ENCODE assay signal across 17 cellular contexts in genomic region chr3:149860881-149861280, GRCh38. TPM values are rescaled to one million over a fixed set of nuclear protein-coding genes. Genes with fewer than 3 reads are reported as not detected.
DNase-seq lines count a peak whose midpoint lies in the region; ATAC-seq, FAIRE-seq and TF ChIP-seq lines count a peak whose summit lies in the region.
"Had no signal": no experiment of that assay in that cellular context is flagged by ENCODE, and none has a peak within 500 bp of the region (broad histone marks: within the 10 kb centered on the region; RNA-seq: fewer than 3 reads in every experiment).

No MANE protein-coding gene starts in this region.

- H3K9ac ChIP-seq in HepG2 (ENCODE audit: insufficient read depth, low read depth, low read length), result no peak overlapping the region
- H3K9ac ChIP-seq: BLaER1 treated with 17β-estradiol and CSF1 and Interleukin-3, amounts not matched to agents 10 nM and 100 nM had no signal

- no peaks in the 10 kb centered on the region for H3K79me2 ChIP-seq in HepG2 (ENCODE audit: insufficient read depth, low read length)

- H3K9me3 ChIP-seq in HepG2 (ENCODE audit: low read length), result no peaks in the 10 kb centered on the region
- H3K9me3 ChIP-seq in right lobe of liver, result no peaks in the 10 kb centered on the region
- no peaks in the 10 kb centered on the region for H3K9me3 ChIP-seq in Panc1 (ENCODE audit: control insufficient read depth, insufficient read depth, low read depth, low read length)

- in situ Hi-C loops in HepG2 (cut with HindIII; ENCODE audit: extremely low pct_ligation_motif_present, low pct_unique_long_range_greater_than_20kb) (no loop called here), Panc1 (cut with HindIII; ENCODE audit: low pct_unique_long_range_greater_than_20kb, low sequenced_read_pairs) (no loop called here)

- no peak for TF ChIP-seq RAD21 in HepG2 (CRISPR knock-in tag; IDR thresholded peaks at IDR 0.05)

- 98% methylated on average over 3 of the region's 3 CpGs for WGBS in HepG2 (ENCODE audit: low lambda C conversion rate)
- WGBS in right lobe of liver (ENCODE audit: insufficient coverage, low coverage, low lambda C conversion rate, missing lambda C conversion rate), result 90% methylated on average over 3 of the region's 3 CpGs

- no peak overlapping the region for H3K4me3 ChIP-seq in HepG2 (replicated peaks in 1 of 3; ENCODE audit: insufficient read depth in 1 of 3, low read depth in 2 of 3, low read length in 3 of 3)
- no peak overlapping the region for H3K4me3 ChIP-seq in right lobe of liver
- H3K4me3 ChIP-seq in Panc1 (ENCODE audit: low read depth in 2 of 2, low read length in 2 of 2), result no peak overlapping the region
- H3K4me3 ChIP-seq: BLaER1 treated with 17β-estradiol and CSF1 and Interleukin-3, amounts not matched to agents 10 nM and 100 nM had no signal

- TF ChIP-seq POLR2A in HepG2 (IDR thresholded peaks at IDR 0.05; ENCODE audit: insufficient read depth in 1 of 2, low read depth in 2 of 2, low read length in 2 of 2) (no peak), right lobe of liver (IDR thresholded peaks at IDR 0.05) (no peak)

- intact Hi-C loops in HepG2 (cut with micrococcal nuclease; ENCODE audit: unreplicated experiment), result no loop called here
- intact Hi-C loops in right lobe of liver (cut with DNase I), result no loop called here
- intact Hi-C loops in Panc1 (cut with micrococcal nuclease; ENCODE audit: unreplicated experiment), result no loop called here

- H3K4me2 ChIP-seq in HepG2 (ENCODE audit: low read depth, low read length), result no peak overlapping the region
- H3K4me2 ChIP-seq: BLaER1 treated with 17β-estradiol and CSF1 and Interleukin-3, amounts not matched to agents 10 nM and 100 nM had no signal

- H3K4me1 ChIP-seq in HepG2 (ENCODE audit: insufficient read depth, low read length), result no peaks in the 10 kb centered on the region
- no peaks in the 10 kb centered on the region for H3K4me1 ChIP-seq in right lobe of liver
- H3K4me1 ChIP-seq in Panc1 (ENCODE audit: control insufficient read depth, insufficient read depth, low read length), result no peaks in the 10 kb centered on the region
- H3K4me1 ChIP-seq: BLaER1 treated with 17β-estradiol and CSF1 and Interleukin-3, amounts not matched to agents 10 nM and 100 nM had no signal

- no peak overlapping the region for H3K27ac ChIP-seq in HepG2 (ENCODE audit: extremely low read length, insufficient read depth, low read length)
- H3K27ac ChIP-seq in right lobe of liver, result no peak overlapping the region
- H3K27ac ChIP-seq in Panc1 (ENCODE audit: low read length), result no peak overlapping the region
- H3K27ac ChIP-seq: BLaER1 treated with 17β-estradiol and CSF1 and Interleukin-3, amounts not matched to agents 10 nM and 100 nM had no signal

- ATAC-seq in HepG2 (no peak), right lobe of liver (no peak), Panc1 (no peak), left lobe of liver (no peak)

- BruUV-seq in HepG2 (replicated peaks; lab: Mats Ljungman, UMichigan), result TSS peak; percentile 23
- TSS peak; percentile 22 for BruUV-seq in Panc1 (replicated peaks; lab: Mats Ljungman, UMichigan)

- H3K36me3 ChIP-seq in HepG2 (replicated peaks in 1 of 2; ENCODE audit: control insufficient read depth in 1 of 2, insufficient read depth in 2 of 2, low read length in 2 of 2) (no peaks in the 10 kb centered on the region; a peak in 2 of 5 replicates), right lobe of liver (no peaks in the 10 kb centered on the region), Panc1 (ENCODE audit: control insufficient read depth, insufficient read depth, low read length) (no peaks in the 10 kb centered on the region)

- no peak overlapping the region for H2AFZ ChIP-seq in HepG2 (ENCODE audit: low read length)

- CTCF ChIA-PET in HepG2 (lab: Yijun Ruan, JAX; ENCODE audit: low intra/inter-chr PET ratio, low total read pairs) (no interaction called here), Panc1 (lab: Charles Lee) (no interaction called here)

- DNase-seq in HepG2 (ENCODE audit: low spot score) (no peak), right lobe of liver (no peak), Panc1 (ENCODE audit: low read depth, low spot score) (no peak), amniotic epithelial cell (ENCODE audit: low read depth) (peak; percentile 19), HCEC 1CT (no peak), left lobe of liver (ENCODE audit: low spot score) (no peak), SIG-M5 treated with dmso at 0.1 percent for 504 hours (lab: John Stamatoyannopoulos, UW; ENCODE audit: unreplicated experiment) (no peak)
- DNase-seq: 8988T; ACHN; CD4-positive, CD25-positive, alpha-beta regulatory T cell; DMS79; GF-D8; GOT3; H9 had no signal

- H4K20me1 ChIP-seq in HepG2 (ENCODE audit: insufficient read depth, low read length), result no peaks in the 10 kb centered on the region

- FAIRE-seq in HepG2 (lab: Jason Lieb, UNC), result no peak
- FAIRE-seq: GM19239, HTR-8/SVneo had no signal

- H3K27me3 ChIP-seq in HepG2 (ENCODE audit: control insufficient read depth in 1 of 2, insufficient read depth in 2 of 2, low read length in 2 of 2) (no peaks in the 10 kb centered on the region), right lobe of liver (no peaks in the 10 kb centered on the region), Panc1 (ENCODE audit: control insufficient read depth, insufficient read depth, low read length) (no peaks in the 10 kb centered on the region)
- H3K27me3 ChIP-seq: BLaER1 treated with 17β-estradiol and CSF1 and Interleukin-3, amounts not matched to agents 10 nM and 100 nM had no signal

- TF ChIP-seq CTCF in HepG2 (CRISPR knock-in tag; IDR thresholded peaks at IDR 0.05) (no peak), right lobe of liver (IDR thresholded peaks at IDR 0.05) (no peak), Panc1 (IDR thresholded peaks at IDR 0.05) (no peak)

- TF ChIP-seq EP300 in HepG2 (IDR thresholded peaks at IDR 0.05; ENCODE audit: low read depth in 2 of 2, low read length in 2 of 2), result no peak
- no peak for TF ChIP-seq EP300 in HepG2 (CRISPR knock-in tag; IDR thresholded peaks at IDR 0.05; ENCODE audit: borderline replicate concordance)

- POLR2A ChIA-PET in HepG2 (lab: Yijun Ruan, JAX) (no interaction called here), Panc1 (lab: Charles Lee) (no interaction called here)

TF ChIP-seq in HepG2, 621 proteins besides CTCF, POLR2A, EP300 and RAD21 (continues in another document):
- TF ChIP-seq ZNF839 (CRISPR knock-in tag; IDR thresholded peaks at IDR 0.05; ENCODE audit: borderline replicate concordance) (no peak), CCDC6 (CRISPR knock-in tag; IDR thresholded peaks at IDR 0.05) (no peak), ZNF12 (CRISPR knock-in tag; IDR thresholded peaks at IDR 0.05) (no peak), ZNF550 (CRISPR knock-in tag; IDR thresholded peaks at IDR 0.05; ENCODE audit: borderline replicate concordance) (no peak)

RNA-seq across cellular contexts. Expression of gene RNF13, which starts 47.9 kb away (rescaled TPM):
- 28.1 and 46.0 TPM in 2 replicates for total RNA-seq in HepG2 (2016; rRNA removed; fragmentation: Illumina TruSeq; extraction: Trizol)
- 217 and 228 TPM in 2 replicates for total RNA-seq in HepG2 (2016; cell fraction: cytosol; rRNA removed; fragmentation: Illumina TruSeq; extraction: Trizol; ENCODE audit: low read depth)
- 28.8 and 45.3 TPM in 2 replicates for total RNA-seq in HepG2 (2016; cell fraction: insoluble cytoplasmic fraction; rRNA removed; fragmentation: Illumina TruSeq; extraction: Trizol)
- 72.6 and 86.1 TPM in 2 replicates for total RNA-seq in HepG2 (2016; cell fraction: membrane; rRNA removed; fragmentation: Illumina TruSeq; extraction: Trizol)
- total RNA-seq in HepG2 (2016; cell fraction: nucleus; rRNA removed; fragmentation: Illumina TruSeq; extraction: Trizol), result 43.9 and 45.5 TPM in 2 replicates
- polyA plus RNA-seq in HepG2 (2011; rRNA removed), result 32.0 and 39.8 TPM in 2 replicates
- 21.6 and 31.0 TPM in 2 replicates for polyA plus RNA-seq in HepG2 (2011; cell fraction: cytosol; rRNA removed)
- polyA plus RNA-seq in HepG2 (2011; cell fraction: nucleus; rRNA removed), result 14.4 and 18.7 TPM in 2 replicates
- polyA plus RNA-seq in HepG2 (2012), result 37.4 and 44.5 TPM in 2 replicates
- 6.6 and 7.0 TPM in 2 replicates for polyA plus RNA-seq in HepG2 (2016; cell fraction: cytosol; fragmentation: Illumina TruSeq; extraction: Trizol; ENCODE audit: low read depth)
- polyA plus RNA-seq in HepG2 (2016; cell fraction: insoluble cytoplasmic fraction; fragmentation: Illumina TruSeq; extraction: Trizol; ENCODE audit: low read depth), result 21.5 and 26.7 TPM in 2 replicates
- polyA plus RNA-seq in HepG2 (2016; cell fraction: membrane; fragmentation: Illumina TruSeq; extraction: Trizol; ENCODE audit: low read depth), result 13.9 and 14.4 TPM in 2 replicates
- 51.2 and 51.6 TPM in 2 replicates for polyA plus RNA-seq in HepG2 (2016; cell fraction: nucleus; fragmentation: Illumina TruSeq; extraction: Trizol; ENCODE audit: insufficient read depth, low read depth)
- polyA minus RNA-seq in HepG2 (2011; rRNA and poly(A)+ RNA removed; ENCODE audit: low replicate concordance), result 50.9 and 117 TPM in 2 replicates
- polyA minus RNA-seq in HepG2 (2011; cell fraction: cytosol; rRNA and poly(A)+ RNA removed), result 55.4 and 59.3 TPM in 2 replicates
- polyA minus RNA-seq in HepG2 (2011; cell fraction: nucleus; rRNA and poly(A)+ RNA removed), result 74.9 and 95.4 TPM in 2 replicates
- total RNA-seq in right lobe of liver, result 10 to 100 TPM; 45.0 to 55.6 (median 47.5) TPM
- total RNA-seq in Panc1 (2021; ENCODE audit: unreplicated experiment), result 76.9 TPM
- 37.4 TPM for polyA plus RNA-seq in Panc1 (2012; ENCODE audit: insufficient read length)
- total RNA-seq in left lobe of liver, result 36.7 TPM
